Comparison of ENCODE assay signal across 9 cellular contexts in the genomic region with DNA sequence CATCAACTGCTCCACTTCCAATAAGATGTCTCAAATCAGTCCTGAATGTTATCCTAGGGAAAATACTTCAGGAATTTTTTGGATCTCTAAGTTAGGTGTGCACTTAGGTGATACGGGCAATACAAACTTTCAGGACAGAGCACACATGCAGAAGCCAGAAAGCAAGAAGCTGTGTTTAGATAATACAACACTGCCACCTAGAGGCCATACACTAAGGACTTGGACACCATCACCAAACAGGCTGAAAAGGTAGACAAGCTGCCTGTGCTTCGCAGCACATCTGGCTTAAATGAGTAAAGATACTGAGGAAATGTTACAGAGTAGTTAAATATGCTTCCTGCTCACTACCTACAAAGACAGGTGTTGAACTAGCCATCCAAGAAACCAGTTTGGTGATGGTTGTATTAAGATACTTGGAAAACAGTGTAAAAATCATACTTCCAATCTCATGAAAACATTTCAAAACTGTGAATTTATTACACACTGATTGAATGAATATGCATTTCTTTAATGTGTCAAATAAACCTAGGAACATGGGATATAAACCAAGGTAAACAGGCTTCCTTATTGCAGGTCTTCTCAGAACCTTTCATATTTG. TPM values are rescaled to one million over a fixed set of nuclear protein-coding genes. Genes with fewer than 3 reads are reported as not detected.
A peak's percentile ranks its signal among the peaks of the same experiment; 100 is the strongest.
DNase-seq lines count a peak whose midpoint lies in the region; ATAC-seq and TF ChIP-seq lines count a peak whose summit lies in the region.
"Had no signal": no experiment of that assay in that cellular context is flagged by ENCODE, and none has a peak within 500 bp of the region (broad histone marks: within the 10 kb centered on the region; RNA-seq: fewer than 3 reads in every experiment).

No MANE protein-coding gene starts in this region.

- no peaks in the 10 kb centered on the region for H3K27me3 ChIP-seq in BE2C

- H3K4me3 Mint-ChIP-seq in brain: no peak overlapping the region

- no peaks in the 10 kb centered on the region for H3K36me3 ChIP-seq in BE2C

- H3K4me3 ChIP-seq in BE2C (ENCODE audit: low read depth, low read length): no peak overlapping the region
- H3K4me3 ChIP-seq: skin epidermis had no signal

- H3K27ac Mint-ChIP-seq in brain: no peak overlapping the region

- peaks cover 4% of the 10 kb centered on the region for H3K27me3 Mint-ChIP-seq in brain

- no peak for ATAC-seq in HG03342 (IDR thresholded peaks at IDR 0.05; ENCODE audit: unreplicated experiment)

- peaks cover 8% of the 10 kb centered on the region for H3K4me1 Mint-ChIP-seq in brain

- no peaks in the 10 kb centered on the region for H3K9me3 ChIP-seq in BE2C

- no peaks in the 10 kb centered on the region for H3K4me1 ChIP-seq in BE2C

- H3K36me3 Mint-ChIP-seq in brain: peaks cover 22% of the 10 kb centered on the region

- H3K9me3 Mint-ChIP-seq in brain: no peaks in the 10 kb centered on the region

- peak; percentile 45 for DNase-seq in BE2C
- DNase-seq in GM19238 (ENCODE audit: insufficient read length, low spot score): peak; percentile 61
- DNase-seq in NCI-H1092 (lab: John Stamatoyannopoulos, UW): peak; percentile 71
- DNase-seq in SHP77 (lab: John Stamatoyannopoulos, UW): peak; percentile 62 to 82
- DNase-seq in iPS-NIHi7 (ENCODE audit: extremely low spot score): peak; percentile 80
- DNase-seq in stimulated activated CD4-positive, alpha-beta T cell treated with anti-CD3 and anti-CD28 coated beads, Interleukin-2, amount 100 ng/mL, for 24 hours: peak; percentile 20 to 49

- TF ChIP-seq CTCF in BE2C (IDR thresholded peaks at IDR 0.05; ENCODE audit: low read depth, low read length) (peak; percentile 70), brain (conservative IDR thresholded peaks at IDR 0.05) (peak; percentile 81 to 85)

RNA-seq across cellular contexts. Expression of gene RRAGC, which starts 24.2 kb away (rescaled TPM):
- polyA plus RNA-seq in BE2C (2012; ENCODE audit: insufficient read depth, insufficient read length, low read depth): 14.0 TPM
- polyA plus RNA-seq in brain (ENCODE audit: insufficient read depth, low read depth, low replicate concordance): 16.0 TPM

RNA-seq across cellular contexts. Expression of gene MYCBP, which starts 37.8 kb away (rescaled TPM):
- polyA plus RNA-seq in BE2C (2012; ENCODE audit: insufficient read depth, insufficient read length, low read depth): 7.1 TPM
- 8.2 TPM for polyA plus RNA-seq in brain (ENCODE audit: insufficient read depth, low read depth, low replicate concordance)

RNA-seq across cellular contexts. Expression of gene GJA9, which starts 46.1 kb away (rescaled TPM):
- polyA plus RNA-seq in BE2C (2012; ENCODE audit: insufficient read depth, insufficient read length, low read depth): not detected
- polyA plus RNA-seq in brain (ENCODE audit: insufficient read depth, low read depth, low replicate concordance): not detected
